In the genomic region with DNA sequence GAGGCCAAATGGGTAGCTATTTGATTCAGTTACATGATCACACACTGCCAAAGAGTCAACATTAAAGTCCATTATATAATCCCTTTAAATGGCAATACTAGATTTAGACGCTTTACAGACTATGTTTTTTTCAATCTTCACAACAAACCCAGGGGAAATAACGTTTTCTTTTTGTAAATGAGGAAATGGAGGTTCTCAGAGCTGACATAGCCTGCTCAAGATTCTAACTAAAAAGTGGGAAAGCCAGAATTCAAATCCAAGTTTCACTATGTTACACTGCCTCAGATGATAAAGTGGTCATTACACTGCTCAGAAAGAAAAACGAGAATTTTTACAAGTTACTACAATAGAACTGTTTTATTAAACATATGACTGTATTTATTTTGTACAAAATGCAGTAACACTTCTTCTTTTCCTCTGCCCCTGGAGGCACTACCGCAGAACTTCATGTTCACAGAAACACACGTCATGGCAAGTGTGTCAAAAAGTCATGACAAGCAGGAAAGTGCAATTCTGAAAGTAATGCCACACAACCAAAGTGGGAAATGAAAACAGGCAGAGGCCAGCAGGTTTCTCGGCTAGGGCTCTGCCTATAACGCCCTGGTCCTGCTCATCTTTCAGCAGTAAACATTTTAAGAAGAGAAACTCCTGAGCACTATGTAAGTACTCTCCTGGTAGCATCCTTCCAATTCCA, we compare ENCODE assay signal across 1 cellular context.
TF ChIP-seq lines count a peak whose summit lies in the region.

No MANE protein-coding gene starts in this region.

TF ChIP-seq in GM12878, 131 proteins besides CTCF, POLR2A, EP300 and RAD21 (continued from another document):
- 0 out of 2 replicates have a peak, but pooled peaks have one; percentile 45 for TF ChIP-seq ZBED1 (IDR thresholded peaks at IDR 0.05; ENCODE audit: borderline replicate concordance)
- TF ChIP-seq SMC3 (IDR thresholded peaks at IDR 0.05; ENCODE audit: borderline replicate concordance, low read length): no peak; the same call in 1 of the 2 replicates
- no peak for TF ChIP-seq POLR2AphosphoS2 (IDR thresholded peaks at IDR 0.05; ENCODE audit: low read depth, low read length)
- no peak for TF ChIP-seq ZNF217 (IDR thresholded peaks at IDR 0.05)
- no peak for TF ChIP-seq SIX5 (IDR thresholded peaks at IDR 0.05; ENCODE audit: low read depth, low read length, severe bottlenecking)
- TF ChIP-seq NBN (IDR thresholded peaks at IDR 0.05): peak; percentile 71; the same call in 1 of the 2 replicates
- peak; percentile 81 for TF ChIP-seq EED (IDR thresholded peaks at IDR 0.05; ENCODE audit: low read depth)
- TF ChIP-seq, protein P1, sequence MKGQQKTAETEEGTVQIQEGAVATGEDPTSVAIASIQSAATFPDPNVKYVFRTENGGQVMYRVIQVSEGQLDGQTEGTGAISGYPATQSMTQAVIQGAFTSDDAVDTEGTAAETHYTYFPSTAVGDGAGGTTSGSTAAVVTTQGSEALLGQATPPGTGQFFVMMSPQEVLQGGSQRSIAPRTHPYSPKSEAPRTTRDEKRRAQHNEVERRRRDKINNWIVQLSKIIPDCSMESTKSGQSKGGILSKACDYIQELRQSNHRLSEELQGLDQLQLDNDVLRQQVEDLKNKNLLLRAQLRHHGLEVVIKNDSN (IDR thresholded peaks at IDR 0.05; ENCODE audit: borderline replicate concordance, extremely low read length, insufficient read depth, low read depth, low read length): no peak
- TF ChIP-seq MEF2B (IDR thresholded peaks at IDR 0.05; ENCODE audit: partially characterized antibody, poor library complexity, severe bottlenecking): peak; percentile 68
- TF ChIP-seq ZNF384 (IDR thresholded peaks at IDR 0.05; ENCODE audit: borderline replicate concordance, low read depth, low read length): no peak
- no peak for TF ChIP-seq SREBF1 (IDR thresholded peaks at IDR 0.05; ENCODE audit: low read length)
- TF ChIP-seq SIN3A (IDR thresholded peaks at IDR 0.05; ENCODE audit: low read depth, low read length): no peak
- TF ChIP-seq BCL11A (IDR thresholded peaks at IDR 0.05; ENCODE audit: low read depth, low read length): no peak
- TF ChIP-seq SMARCA5 (IDR thresholded peaks at IDR 0.05): no peak
- no peak for TF ChIP-seq TCF3 (IDR thresholded peaks at IDR 0.05; ENCODE audit: borderline replicate concordance, insufficient read depth, low read depth, low read length)
- no peak for TF ChIP-seq HCFC1 (IDR thresholded peaks at IDR 0.05; ENCODE audit: low read length)
- no peak for TF ChIP-seq YY1 (IDR thresholded peaks at IDR 0.05; ENCODE audit: low read depth, low read length)
- TF ChIP-seq EZH2 (IDR thresholded peaks at IDR 0.05; ENCODE audit: borderline replicate concordance, control insufficient read depth, low read depth, low read length): no peak
- peak; percentile 91 for TF ChIP-seq IKZF1 (conservative IDR thresholded peaks at IDR 0.05)
- TF ChIP-seq MTA2 (IDR thresholded peaks at IDR 0.05; ENCODE audit: low read depth): peak; percentile 77
- TF ChIP-seq, protein P2, sequence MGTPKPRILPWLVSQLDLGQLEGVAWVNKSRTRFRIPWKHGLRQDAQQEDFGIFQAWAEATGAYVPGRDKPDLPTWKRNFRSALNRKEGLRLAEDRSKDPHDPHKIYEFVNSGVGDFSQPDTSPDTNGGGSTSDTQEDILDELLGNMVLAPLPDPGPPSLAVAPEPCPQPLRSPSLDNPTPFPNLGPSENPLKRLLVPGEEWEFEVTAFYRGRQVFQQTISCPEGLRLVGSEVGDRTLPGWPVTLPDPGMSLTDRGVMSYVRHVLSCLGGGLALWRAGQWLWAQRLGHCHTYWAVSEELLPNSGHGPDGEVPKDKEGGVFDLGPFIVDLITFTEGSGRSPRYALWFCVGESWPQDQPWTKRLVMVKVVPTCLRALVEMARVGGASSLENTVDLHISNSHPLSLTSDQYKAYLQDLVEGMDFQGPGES (IDR thresholded peaks at IDR 0.05): no peak
